1 cellular context compared by ENCODE assay signal in the genomic region with DNA sequence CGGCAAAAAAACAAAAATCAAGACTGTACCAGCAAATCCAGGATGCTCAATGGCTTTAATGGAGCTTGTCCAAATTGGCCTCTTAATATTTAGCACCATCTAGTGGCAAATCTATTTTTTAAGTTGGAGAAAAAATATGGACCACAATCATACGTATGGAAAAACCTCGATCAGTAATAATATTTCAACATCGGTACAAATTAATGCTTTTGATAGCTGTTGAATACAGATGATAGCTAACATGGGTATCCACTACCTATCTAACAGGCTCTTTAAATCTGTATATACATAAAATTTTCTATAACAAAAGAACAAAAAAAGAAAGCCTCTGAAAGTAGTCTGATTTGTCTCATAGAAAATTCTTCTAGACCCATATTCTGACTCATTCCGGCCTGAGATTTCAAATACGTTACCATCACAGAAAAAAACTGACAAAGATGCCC.
TF ChIP-seq lines count a peak whose summit lies in the region.

No MANE protein-coding gene starts in this region.

TF ChIP-seq in SK-N-SH treated with all-trans-retinoic acid at 6 μM for 48 hours, 23 proteins besides CTCF, POLR2A, EP300 and RAD21 (continued from another document):
- TF ChIP-seq, protein P1, sequence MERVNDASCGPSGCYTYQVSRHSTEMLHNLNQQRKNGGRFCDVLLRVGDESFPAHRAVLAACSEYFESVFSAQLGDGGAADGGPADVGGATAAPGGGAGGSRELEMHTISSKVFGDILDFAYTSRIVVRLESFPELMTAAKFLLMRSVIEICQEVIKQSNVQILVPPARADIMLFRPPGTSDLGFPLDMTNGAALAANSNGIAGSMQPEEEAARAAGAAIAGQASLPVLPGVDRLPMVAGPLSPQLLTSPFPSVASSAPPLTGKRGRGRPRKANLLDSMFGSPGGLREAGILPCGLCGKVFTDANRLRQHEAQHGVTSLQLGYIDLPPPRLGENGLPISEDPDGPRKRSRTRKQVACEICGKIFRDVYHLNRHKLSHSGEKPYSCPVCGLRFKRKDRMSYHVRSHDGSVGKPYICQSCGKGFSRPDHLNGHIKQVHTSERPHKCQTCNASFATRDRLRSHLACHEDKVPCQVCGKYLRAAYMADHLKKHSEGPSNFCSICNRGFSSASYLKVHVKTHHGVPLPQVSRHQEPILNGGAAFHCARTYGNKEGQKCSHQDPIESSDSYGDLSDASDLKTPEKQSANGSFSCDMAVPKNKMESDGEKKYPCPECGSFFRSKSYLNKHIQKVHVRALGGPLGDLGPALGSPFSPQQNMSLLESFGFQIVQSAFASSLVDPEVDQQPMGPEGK (CRISPR knock-in tag; IDR thresholded peaks at IDR 0.05; ENCODE audit: borderline replicate concordance): no peak
- TF ChIP-seq RARB (CRISPR knock-in tag; IDR thresholded peaks at IDR 0.05) (no peak), ISL1 (CRISPR knock-in tag; IDR thresholded peaks at IDR 0.05) (no peak)
- TF ChIP-seq, protein P2, sequence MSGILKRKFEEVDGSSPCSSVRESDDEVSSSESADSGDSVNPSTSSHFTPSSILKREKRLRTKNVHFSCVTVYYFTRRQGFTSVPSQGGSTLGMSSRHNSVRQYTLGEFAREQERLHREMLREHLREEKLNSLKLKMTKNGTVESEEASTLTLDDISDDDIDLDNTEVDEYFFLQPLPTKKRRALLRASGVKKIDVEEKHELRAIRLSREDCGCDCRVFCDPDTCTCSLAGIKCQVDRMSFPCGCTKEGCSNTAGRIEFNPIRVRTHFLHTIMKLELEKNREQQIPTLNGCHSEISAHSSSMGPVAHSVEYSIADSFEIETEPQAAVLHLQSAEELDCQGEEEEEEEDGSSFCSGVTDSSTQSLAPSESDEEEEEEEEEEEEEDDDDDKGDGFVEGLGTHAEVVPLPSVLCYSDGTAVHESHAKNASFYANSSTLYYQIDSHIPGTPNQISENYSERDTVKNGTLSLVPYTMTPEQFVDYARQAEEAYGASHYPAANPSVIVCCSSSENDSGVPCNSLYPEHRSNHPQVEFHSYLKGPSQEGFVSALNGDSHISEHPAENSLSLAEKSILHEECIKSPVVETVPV (CRISPR knock-in tag; IDR thresholded peaks at IDR 0.05): no peak
